1 cellular context compared by ENCODE assay signal in genomic region chr9:129064499-129064908, GRCh38.
TF ChIP-seq lines count a peak whose summit lies in the region.

No MANE protein-coding gene starts in this region.

TF ChIP-seq in HepG2, 621 proteins besides CTCF, POLR2A, EP300 and RAD21 (continued from another document and continues in another):
- TF ChIP-seq FOXA1 (IDR thresholded peaks at IDR 0.05) (no peak), FOXA1 (CRISPR knock-in tag; IDR thresholded peaks at IDR 0.05) (peak; percentile 11; the same call in 1 of the 2 replicates), TBX2 (CRISPR knock-in tag; IDR thresholded peaks at IDR 0.05; ENCODE audit: borderline replicate concordance) (peak; percentile 73), ZNF33B (CRISPR knock-in tag; IDR thresholded peaks at IDR 0.05) (peak; percentile 83; the same call in 1 of the 2 replicates), CEBPB (IDR thresholded peaks at IDR 0.05; ENCODE audit: borderline replicate concordance, low read depth, low read length) (peak; percentile 93), KDM1A (CRISPR knock-in tag; IDR thresholded peaks at IDR 0.05) (0 out of 2 replicates have a peak, but pooled peaks have one; percentile 15), PAXIP1 (CRISPR knock-in tag; conservative IDR thresholded peaks at IDR 0.05) (peak; percentile 91), ZNF552 (CRISPR knock-in tag; IDR thresholded peaks at IDR 0.05; ENCODE audit: borderline replicate concordance) (peak; percentile 35; the same call in 1 of the 2 replicates), TBL1XR1 (IDR thresholded peaks at IDR 0.05; ENCODE audit: borderline replicate concordance, low read length, partially characterized antibody) (peak; percentile 90), MBNL3 (CRISPR knock-in tag; conservative IDR thresholded peaks at IDR 0.05) (no peak), SAP130 (CRISPR knock-in tag; IDR thresholded peaks at IDR 0.05; ENCODE audit: low read depth) (peak; percentile 86), ZNF503 (CRISPR knock-in tag; IDR thresholded peaks at IDR 0.05) (peak; percentile 53; the same call in 1 of the 2 replicates), GTF3A (CRISPR knock-in tag; conservative IDR thresholded peaks at IDR 0.05) (no peak), ZSCAN22 (CRISPR knock-in tag; IDR thresholded peaks at IDR 0.05) (0 out of 2 replicates have a peak, but pooled peaks have one; percentile 61), ZBTB33 (CRISPR knock-in tag; IDR thresholded peaks at IDR 0.05) (peak; percentile 81), JUN (CRISPR knock-in tag; IDR thresholded peaks at IDR 0.05) (peak; percentile 72; the same call in 1 of the 2 replicates), IRF2 (CRISPR knock-in tag; IDR thresholded peaks at IDR 0.05) (peak; percentile 53; the same call in 1 of the 2 replicates), THAP8 (CRISPR knock-in tag; IDR thresholded peaks at IDR 0.05; ENCODE audit: borderline replicate concordance) (no peak), KLF16 (CRISPR knock-in tag; IDR thresholded peaks at IDR 0.05) (peak in 1 of 2 experiments; percentile 35; a peak in 1 of 4 replicates), ATF7-NPFF (CRISPR knock-in tag; IDR thresholded peaks at IDR 0.05; ENCODE audit: low read depth) (no peak), ZFY (CRISPR knock-in tag; IDR thresholded peaks at IDR 0.05) (peak; percentile 77), SSRP1 (CRISPR knock-in tag; IDR thresholded peaks at IDR 0.05) (no peak), TARDBP (CRISPR knock-in tag; IDR thresholded peaks at IDR 0.05) (no peak), HNRNPL (IDR thresholded peaks at IDR 0.05; ENCODE audit: low read depth, low read length) (no peak), ZFYVE20 (CRISPR knock-in tag; IDR thresholded peaks at IDR 0.05; ENCODE audit: borderline replicate concordance, low read depth) (no peak), TEAD3 (CRISPR knock-in tag; optimal IDR thresholded peaks at IDR 0.05; ENCODE audit: borderline replicate concordance) (peak; percentile 63), TOPORS (CRISPR knock-in tag; IDR thresholded peaks at IDR 0.05) (no peak), ZNF12 (CRISPR knock-in tag; IDR thresholded peaks at IDR 0.05) (peak; percentile 43; the same call in 1 of the 2 replicates), ZNF580 (CRISPR knock-in tag; IDR thresholded peaks at IDR 0.05; ENCODE audit: borderline replicate concordance, low read depth) (0 out of 2 replicates have a peak, but pooled peaks have one; percentile 53), SNAPC2 (CRISPR knock-in tag; IDR thresholded peaks at IDR 0.05) (no peak), ZMYM2 (CRISPR knock-in tag; IDR thresholded peaks at IDR 0.05) (peak; percentile 94), ZNF20 (CRISPR knock-in tag; IDR thresholded peaks at IDR 0.05) (no peak), MEIS2 (CRISPR knock-in tag; IDR thresholded peaks at IDR 0.05) (no peak), CBFB (CRISPR knock-in tag; IDR thresholded peaks at IDR 0.05) (0 out of 2 replicates have a peak, but pooled peaks have one; percentile 41), HOXA5 (CRISPR knock-in tag; IDR thresholded peaks at IDR 0.05) (no peak), JUND (CRISPR knock-in tag; IDR thresholded peaks at IDR 0.05) (0 out of 2 replicates have a peak, but pooled peaks have one; percentile 20)
- TF ChIP-seq, protein P1, sequence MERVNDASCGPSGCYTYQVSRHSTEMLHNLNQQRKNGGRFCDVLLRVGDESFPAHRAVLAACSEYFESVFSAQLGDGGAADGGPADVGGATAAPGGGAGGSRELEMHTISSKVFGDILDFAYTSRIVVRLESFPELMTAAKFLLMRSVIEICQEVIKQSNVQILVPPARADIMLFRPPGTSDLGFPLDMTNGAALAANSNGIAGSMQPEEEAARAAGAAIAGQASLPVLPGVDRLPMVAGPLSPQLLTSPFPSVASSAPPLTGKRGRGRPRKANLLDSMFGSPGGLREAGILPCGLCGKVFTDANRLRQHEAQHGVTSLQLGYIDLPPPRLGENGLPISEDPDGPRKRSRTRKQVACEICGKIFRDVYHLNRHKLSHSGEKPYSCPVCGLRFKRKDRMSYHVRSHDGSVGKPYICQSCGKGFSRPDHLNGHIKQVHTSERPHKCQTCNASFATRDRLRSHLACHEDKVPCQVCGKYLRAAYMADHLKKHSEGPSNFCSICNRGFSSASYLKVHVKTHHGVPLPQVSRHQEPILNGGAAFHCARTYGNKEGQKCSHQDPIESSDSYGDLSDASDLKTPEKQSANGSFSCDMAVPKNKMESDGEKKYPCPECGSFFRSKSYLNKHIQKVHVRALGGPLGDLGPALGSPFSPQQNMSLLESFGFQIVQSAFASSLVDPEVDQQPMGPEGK (CRISPR knock-in tag; IDR thresholded peaks at IDR 0.05): peak; percentile 66
- TF ChIP-seq, protein P2, sequence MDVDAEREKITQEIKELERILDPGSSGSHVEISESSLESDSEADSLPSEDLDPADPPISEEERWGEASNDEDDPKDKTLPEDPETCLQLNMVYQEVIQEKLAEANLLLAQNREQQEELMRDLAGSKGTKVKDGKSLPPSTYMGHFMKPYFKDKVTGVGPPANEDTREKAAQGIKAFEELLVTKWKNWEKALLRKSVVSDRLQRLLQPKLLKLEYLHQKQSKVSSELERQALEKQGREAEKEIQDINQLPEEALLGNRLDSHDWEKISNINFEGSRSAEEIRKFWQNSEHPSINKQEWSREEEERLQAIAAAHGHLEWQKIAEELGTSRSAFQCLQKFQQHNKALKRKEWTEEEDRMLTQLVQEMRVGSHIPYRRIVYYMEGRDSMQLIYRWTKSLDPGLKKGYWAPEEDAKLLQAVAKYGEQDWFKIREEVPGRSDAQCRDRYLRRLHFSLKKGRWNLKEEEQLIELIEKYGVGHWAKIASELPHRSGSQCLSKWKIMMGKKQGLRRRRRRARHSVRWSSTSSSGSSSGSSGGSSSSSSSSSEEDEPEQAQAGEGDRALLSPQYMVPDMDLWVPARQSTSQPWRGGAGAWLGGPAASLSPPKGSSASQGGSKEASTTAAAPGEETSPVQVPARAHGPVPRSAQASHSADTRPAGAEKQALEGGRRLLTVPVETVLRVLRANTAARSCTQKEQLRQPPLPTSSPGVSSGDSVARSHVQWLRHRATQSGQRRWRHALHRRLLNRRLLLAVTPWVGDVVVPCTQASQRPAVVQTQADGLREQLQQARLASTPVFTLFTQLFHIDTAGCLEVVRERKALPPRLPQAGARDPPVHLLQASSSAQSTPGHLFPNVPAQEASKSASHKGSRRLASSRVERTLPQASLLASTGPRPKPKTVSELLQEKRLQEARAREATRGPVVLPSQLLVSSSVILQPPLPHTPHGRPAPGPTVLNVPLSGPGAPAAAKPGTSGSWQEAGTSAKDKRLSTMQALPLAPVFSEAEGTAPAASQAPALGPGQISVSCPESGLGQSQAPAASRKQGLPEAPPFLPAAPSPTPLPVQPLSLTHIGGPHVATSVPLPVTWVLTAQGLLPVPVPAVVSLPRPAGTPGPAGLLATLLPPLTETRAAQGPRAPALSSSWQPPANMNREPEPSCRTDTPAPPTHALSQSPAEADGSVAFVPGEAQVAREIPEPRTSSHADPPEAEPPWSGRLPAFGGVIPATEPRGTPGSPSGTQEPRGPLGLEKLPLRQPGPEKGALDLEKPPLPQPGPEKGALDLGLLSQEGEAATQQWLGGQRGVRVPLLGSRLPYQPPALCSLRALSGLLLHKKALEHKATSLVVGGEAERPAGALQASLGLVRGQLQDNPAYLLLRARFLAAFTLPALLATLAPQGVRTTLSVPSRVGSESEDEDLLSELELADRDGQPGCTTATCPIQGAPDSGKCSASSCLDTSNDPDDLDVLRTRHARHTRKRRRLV (CRISPR knock-in tag; IDR thresholded peaks at IDR 0.05): no peak
- TF ChIP-seq, protein P3, sequence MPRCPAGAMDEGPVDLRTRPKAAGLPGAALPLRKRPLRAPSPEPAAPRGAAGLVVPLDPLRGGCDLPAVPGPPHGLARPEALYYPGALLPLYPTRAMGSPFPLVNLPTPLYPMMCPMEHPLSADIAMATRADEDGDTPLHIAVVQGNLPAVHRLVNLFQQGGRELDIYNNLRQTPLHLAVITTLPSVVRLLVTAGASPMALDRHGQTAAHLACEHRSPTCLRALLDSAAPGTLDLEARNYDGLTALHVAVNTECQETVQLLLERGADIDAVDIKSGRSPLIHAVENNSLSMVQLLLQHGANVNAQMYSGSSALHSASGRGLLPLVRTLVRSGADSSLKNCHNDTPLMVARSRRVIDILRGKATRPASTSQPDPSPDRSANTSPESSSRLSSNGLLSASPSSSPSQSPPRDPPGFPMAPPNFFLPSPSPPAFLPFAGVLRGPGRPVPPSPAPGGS (CRISPR knock-in tag; IDR thresholded peaks at IDR 0.05): peak; percentile 71
- TF ChIP-seq, protein P4, sequence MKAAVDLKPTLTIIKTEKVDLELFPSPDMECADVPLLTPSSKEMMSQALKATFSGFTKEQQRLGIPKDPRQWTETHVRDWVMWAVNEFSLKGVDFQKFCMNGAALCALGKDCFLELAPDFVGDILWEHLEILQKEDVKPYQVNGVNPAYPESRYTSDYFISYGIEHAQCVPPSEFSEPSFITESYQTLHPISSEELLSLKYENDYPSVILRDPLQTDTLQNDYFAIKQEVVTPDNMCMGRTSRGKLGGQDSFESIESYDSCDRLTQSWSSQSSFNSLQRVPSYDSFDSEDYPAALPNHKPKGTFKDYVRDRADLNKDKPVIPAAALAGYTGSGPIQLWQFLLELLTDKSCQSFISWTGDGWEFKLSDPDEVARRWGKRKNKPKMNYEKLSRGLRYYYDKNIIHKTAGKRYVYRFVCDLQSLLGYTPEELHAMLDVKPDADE (CRISPR knock-in tag; IDR thresholded peaks at IDR 0.05): no peak
- TF ChIP-seq, protein P5, sequence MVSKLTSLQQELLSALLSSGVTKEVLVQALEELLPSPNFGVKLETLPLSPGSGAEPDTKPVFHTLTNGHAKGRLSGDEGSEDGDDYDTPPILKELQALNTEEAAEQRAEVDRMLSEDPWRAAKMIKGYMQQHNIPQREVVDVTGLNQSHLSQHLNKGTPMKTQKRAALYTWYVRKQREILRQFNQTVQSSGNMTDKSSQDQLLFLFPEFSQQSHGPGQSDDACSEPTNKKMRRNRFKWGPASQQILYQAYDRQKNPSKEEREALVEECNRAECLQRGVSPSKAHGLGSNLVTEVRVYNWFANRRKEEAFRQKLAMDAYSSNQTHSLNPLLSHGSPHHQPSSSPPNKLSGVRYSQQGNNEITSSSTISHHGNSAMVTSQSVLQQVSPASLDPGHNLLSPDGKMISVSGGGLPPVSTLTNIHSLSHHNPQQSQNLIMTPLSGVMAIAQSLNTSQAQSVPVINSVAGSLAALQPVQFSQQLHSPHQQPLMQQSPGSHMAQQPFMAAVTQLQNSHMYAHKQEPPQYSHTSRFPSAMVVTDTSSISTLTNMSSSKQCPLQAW (CRISPR knock-in tag; IDR thresholded peaks at IDR 0.05): peak; percentile 86
